In the genomic region with DNA sequence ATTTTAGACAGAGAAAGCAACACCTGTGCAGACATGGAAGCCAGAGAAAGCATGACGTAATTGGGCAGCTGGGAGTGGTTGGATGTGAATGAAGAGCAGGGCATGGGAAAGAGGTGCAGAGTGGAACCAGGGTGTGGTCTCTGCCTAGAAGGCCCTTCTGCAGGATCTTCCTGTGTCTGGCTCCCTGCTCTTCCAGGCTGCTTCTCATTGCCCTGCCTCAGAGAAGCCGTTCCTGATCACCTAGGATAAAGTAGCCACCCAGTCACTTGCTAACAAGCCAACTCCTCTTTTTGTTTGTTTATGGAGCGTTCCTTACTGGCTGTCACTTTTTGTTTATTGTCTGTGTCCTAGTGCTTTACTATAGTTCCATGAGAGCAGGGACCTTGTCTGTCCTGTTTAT, we compare ENCODE assay signal across 1 cellular context.
TF ChIP-seq lines count a peak whose summit lies in the region.

No MANE protein-coding gene starts in this region.

TF ChIP-seq in HEK293, 187 proteins besides CTCF, POLR2A, EP300 and RAD21 (continued from another document):
- TF ChIP-seq ZNF280C (tag by site-specific recombination; IDR thresholded peaks at IDR 0.05): no peak
- TF ChIP-seq ZNF341 (tag by site-specific recombination; IDR thresholded peaks at IDR 0.05; ENCODE audit: low read depth): peak; percentile 72
- TF ChIP-seq ZFP69B (tag by site-specific recombination; IDR thresholded peaks at IDR 0.05): no peak
- peak; percentile 15; the same call in 1 of the 2 replicates for TF ChIP-seq PRDM10 (tag by site-specific recombination; IDR thresholded peaks at IDR 0.05)
- TF ChIP-seq, protein P1, sequence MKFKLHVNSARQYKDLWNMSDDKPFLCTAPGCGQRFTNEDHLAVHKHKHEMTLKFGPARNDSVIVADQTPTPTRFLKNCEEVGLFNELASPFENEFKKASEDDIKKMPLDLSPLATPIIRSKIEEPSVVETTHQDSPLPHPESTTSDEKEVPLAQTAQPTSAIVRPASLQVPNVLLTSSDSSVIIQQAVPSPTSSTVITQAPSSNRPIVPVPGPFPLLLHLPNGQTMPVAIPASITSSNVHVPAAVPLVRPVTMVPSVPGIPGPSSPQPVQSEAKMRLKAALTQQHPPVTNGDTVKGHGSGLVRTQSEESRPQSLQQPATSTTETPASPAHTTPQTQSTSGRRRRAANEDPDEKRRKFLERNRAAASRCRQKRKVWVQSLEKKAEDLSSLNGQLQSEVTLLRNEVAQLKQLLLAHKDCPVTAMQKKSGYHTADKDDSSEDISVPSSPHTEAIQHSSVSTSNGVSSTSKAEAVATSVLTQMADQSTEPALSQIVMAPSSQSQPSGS (tag by site-specific recombination; IDR thresholded peaks at IDR 0.05; ENCODE audit: low read depth): peak; percentile 61
- no peak for TF ChIP-seq PRDM6 (tag by site-specific recombination; IDR thresholded peaks at IDR 0.05)
- peak; percentile 59; the same call in 1 of the 2 replicates for TF ChIP-seq ZNF600 (tag by site-specific recombination; IDR thresholded peaks at IDR 0.05)
- TF ChIP-seq ZBTB8A (tag by site-specific recombination; IDR thresholded peaks at IDR 0.05): no peak
- TF ChIP-seq ZNF16 (tag by site-specific recombination; IDR thresholded peaks at IDR 0.05; ENCODE audit: low read depth): no peak
TF ChIP-seq in HEK293: peak in this region for 12.
